In the genomic region with DNA sequence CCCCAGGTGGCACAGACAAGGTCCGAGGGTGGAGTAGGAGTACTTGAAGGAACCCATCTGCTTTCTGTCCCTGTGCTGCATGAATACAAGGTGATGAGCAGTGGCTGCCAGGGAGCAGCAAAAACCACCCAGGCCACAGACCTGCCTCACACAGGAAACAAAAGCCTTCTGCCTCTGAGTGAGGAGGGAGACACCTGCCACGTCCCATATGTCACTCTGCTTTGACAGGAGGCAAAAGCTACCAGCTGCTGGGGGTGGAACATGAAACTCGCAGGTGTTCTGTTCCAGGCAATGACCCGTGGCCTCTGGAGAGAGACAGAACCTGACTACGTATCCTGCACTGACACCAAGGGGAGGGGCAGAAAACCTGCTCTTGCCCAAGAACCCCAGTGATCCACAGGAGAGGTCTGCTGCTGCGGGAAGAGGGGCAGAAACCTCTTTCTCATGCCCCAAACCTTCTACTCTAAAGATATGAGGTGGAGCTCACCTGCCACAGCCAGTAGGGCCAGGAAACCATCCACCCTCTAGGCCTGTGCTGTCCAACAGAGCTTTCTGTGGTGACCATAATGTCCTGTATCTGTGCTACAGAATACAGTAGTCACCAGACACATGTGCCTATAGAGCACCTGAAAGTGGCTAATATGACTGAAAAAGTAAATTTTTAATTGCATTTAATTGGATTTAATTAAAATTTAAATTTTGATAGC, we compare ENCODE assay signal across 9 cellular contexts.
DNase-seq lines count a peak whose midpoint lies in the region; ATAC-seq and TF ChIP-seq lines count a peak whose summit lies in the region.
"Had no signal": no experiment of that assay in that cellular context is flagged by ENCODE, and none has a peak within 500 bp of the region (broad histone marks: within the 10 kb centered on the region; RNA-seq: fewer than 3 reads in every experiment).

No MANE protein-coding gene starts in this region.

- H3K27ac Mint-ChIP-seq in endothelial cell (ENCODE audit: unreplicated experiment), result no peak overlapping the region
- no peak overlapping the region for H3K27ac Mint-ChIP-seq in activated T-helper 2 cell treated with anti-CD3 and anti-CD28 coated beads, Interferon-gamma antibody, Interleukin-2, Interleukin-4, amounts not matched to agents 10 μg/mL and 5 μg/mL and 100 μg/mL, durations not matched to agents 14 hours and 24 hours and 36 hours

- DNase-seq in Right ventricle myocardium inferior (ENCODE audit: missing footprints) (no peak), left cardiac atrium (no peak), NCI-H2171 treated with DMSO at 0.1 percent for 48 hours (lab: John Stamatoyannopoulos, UW) (peak; percentile 92), UCSD-AML1 (lab: John Stamatoyannopoulos, UW; ENCODE audit: unreplicated experiment) (no peak), endothelial cell (ENCODE audit: low spot score) (no peak)
- no peak for DNase-seq in activated T-helper 2 cell treated with anti-CD3 and anti-CD28 coated beads, Interferon-gamma antibody, Interleukin-2, Interleukin-4, amounts not matched to agents 10 μg/mL and 5 μg/mL and 100 μg/mL, durations not matched to agents 14 hours and 24 hours and 36 hours (ENCODE audit: low spot score)
- DNase-seq in stimulated activated CD4-positive, alpha-beta T cell treated with anti-CD3 and anti-CD28 coated beads, Interleukin-4, amount 100 ng/mL, for 24 hours, result no peak
- DNase-seq: activated effector memory CD4-positive, alpha-beta T cell treated with anti-CD3 and anti-CD28 coated beads, Interleukin-2, amount 50 U/mL, for 16 hours had no signal

- H3K27me3 Mint-ChIP-seq in endothelial cell (ENCODE audit: unreplicated experiment), result no peaks in the 10 kb centered on the region
- H3K27me3 Mint-ChIP-seq in activated T-helper 2 cell treated with anti-CD3 and anti-CD28 coated beads, Interferon-gamma antibody, Interleukin-2, Interleukin-4, amounts not matched to agents 10 μg/mL and 5 μg/mL and 100 μg/mL, durations not matched to agents 14 hours and 24 hours and 36 hours (ENCODE audit: low read depth), result no peaks in the 10 kb centered on the region

- H3K9me3 Mint-ChIP-seq in endothelial cell (ENCODE audit: unreplicated experiment), result no peaks in the 10 kb centered on the region
- H3K9me3 Mint-ChIP-seq in activated T-helper 2 cell treated with anti-CD3 and anti-CD28 coated beads, Interferon-gamma antibody, Interleukin-2, Interleukin-4, amounts not matched to agents 10 μg/mL and 5 μg/mL and 100 μg/mL, durations not matched to agents 14 hours and 24 hours and 36 hours, result peaks cover 4% of the 10 kb centered on the region

- intact Hi-C loops in Right ventricle myocardium inferior (cut with DNase I), result no loop called here
- intact Hi-C loops in left cardiac atrium (cut with DNase I), result no loop called here
- intact Hi-C loops in activated T-helper 2 cell treated with anti-CD3 and anti-CD28 coated beads, Interferon-gamma antibody, Interleukin-2, Interleukin-4, amounts not matched to agents 10 μg/mL and 5 μg/mL and 100 μg/mL, durations not matched to agents 14 hours and 24 hours and 36 hours (cut with micrococcal nuclease), result no loop called here

- peak; percentile 14 for ATAC-seq in Right ventricle myocardium inferior
- ATAC-seq in left cardiac atrium, result no peak
- peak; percentile 97 for ATAC-seq in HG03095 (IDR thresholded peaks at IDR 0.05; ENCODE audit: unreplicated experiment)

- peaks cover 4% of the 10 kb centered on the region for H3K4me1 Mint-ChIP-seq in endothelial cell (ENCODE audit: unreplicated experiment)
- no peaks in the 10 kb centered on the region for H3K4me1 Mint-ChIP-seq in activated T-helper 2 cell treated with anti-CD3 and anti-CD28 coated beads, Interferon-gamma antibody, Interleukin-2, Interleukin-4, amounts not matched to agents 10 μg/mL and 5 μg/mL and 100 μg/mL, durations not matched to agents 14 hours and 24 hours and 36 hours (ENCODE audit: low read depth)

- H3K4me3 Mint-ChIP-seq in endothelial cell (ENCODE audit: unreplicated experiment), result no peak overlapping the region
- H3K4me3 Mint-ChIP-seq in activated T-helper 2 cell treated with anti-CD3 and anti-CD28 coated beads, Interferon-gamma antibody, Interleukin-2, Interleukin-4, amounts not matched to agents 10 μg/mL and 5 μg/mL and 100 μg/mL, durations not matched to agents 14 hours and 24 hours and 36 hours (ENCODE audit: low read depth), result no peak overlapping the region

- no peak for TF ChIP-seq CTCF in endothelial cell (IDR thresholded peaks at IDR 0.05; ENCODE audit: unreplicated experiment)

- peaks cover 20% of the 10 kb centered on the region for H3K36me3 Mint-ChIP-seq in endothelial cell (ENCODE audit: low read depth, unreplicated experiment)
- H3K36me3 Mint-ChIP-seq in activated T-helper 2 cell treated with anti-CD3 and anti-CD28 coated beads, Interferon-gamma antibody, Interleukin-2, Interleukin-4, amounts not matched to agents 10 μg/mL and 5 μg/mL and 100 μg/mL, durations not matched to agents 14 hours and 24 hours and 36 hours (ENCODE audit: low read depth), result no peaks in the 10 kb centered on the region

Comparison
In these comparisons a context has a peak if more than half of its experiments do, and no peak if none do; other contexts are left out.
1. ATAC-seq: peak in Right ventricle myocardium inferior (single experiment) and HG03095 (single experiment); none in left cardiac atrium (0 of 2).